In the genomic region with DNA sequence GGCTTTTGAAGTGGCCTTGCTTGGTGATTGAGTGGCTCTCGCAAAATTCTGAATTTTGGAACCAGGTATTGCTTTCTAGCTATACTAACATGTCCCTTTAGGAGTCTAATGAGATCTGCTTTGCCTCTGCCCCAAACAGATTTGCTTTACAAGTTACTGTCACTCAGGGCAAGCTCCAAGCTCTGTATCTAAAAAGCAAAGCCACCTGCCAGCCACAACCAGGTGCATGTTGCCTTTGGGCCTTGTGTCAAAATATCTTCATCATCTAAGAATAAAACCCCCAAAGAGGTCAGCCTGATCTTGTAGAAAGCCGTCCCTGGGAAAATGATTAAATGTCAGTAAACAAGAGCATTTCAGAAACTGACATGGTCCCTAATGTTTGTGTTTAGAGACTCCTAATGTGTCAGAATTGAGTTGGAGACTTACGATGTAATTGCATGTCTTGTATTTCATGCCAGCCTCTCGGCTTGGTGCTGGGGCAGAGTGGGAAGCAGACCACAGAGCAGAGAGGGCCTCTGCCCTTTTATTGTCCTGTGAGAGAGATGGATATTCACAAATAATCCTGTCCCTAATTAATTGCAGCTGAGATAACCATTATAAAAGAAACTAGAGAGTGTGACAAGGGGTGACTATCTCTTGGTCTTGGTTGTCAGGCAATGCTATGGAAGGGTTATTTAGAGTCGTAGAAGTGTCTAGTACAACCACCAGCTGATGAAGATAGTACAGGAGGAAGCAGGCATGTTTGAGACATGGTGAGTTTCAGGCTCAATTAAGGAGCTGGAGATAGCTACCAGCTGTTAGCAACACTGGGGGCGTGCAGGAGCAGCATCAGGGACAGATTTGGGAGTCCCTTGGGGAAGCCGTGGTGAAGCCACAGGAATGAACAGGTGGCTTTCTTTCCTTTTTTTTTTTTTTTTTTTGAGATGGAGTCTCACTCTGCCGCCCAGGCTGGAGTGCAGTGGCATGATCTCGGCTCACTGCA, we compare ENCODE assay signal across 14 cellular contexts.
DNase-seq lines count a peak whose midpoint lies in the region; ATAC-seq and TF ChIP-seq lines count a peak whose summit lies in the region.
"Had no signal": no experiment of that assay in that cellular context is flagged by ENCODE, and none has a peak within 500 bp of the region (broad histone marks: within the 10 kb centered on the region; RNA-seq: fewer than 3 reads in every experiment).

No MANE protein-coding gene starts in this region.

- H3K9me3 ChIP-seq in HAP-1 (peaks cover 2% of the 10 kb centered on the region; the same call in 1 of the 2 replicates), Peyer's patch (no peaks in the 10 kb centered on the region)
- H3K9me3 ChIP-seq: pancreas, upper lobe of left lung had no signal

- H3K27ac ChIP-seq in Peyer's patch: no peak overlapping the region
- H3K27ac ChIP-seq: pancreas had no signal

- TF ChIP-seq CTCF in GM20000 (IDR thresholded peaks at IDR 0.05; ENCODE audit: extremely low read depth, missing control alignments) (no peak), Peyer's patch (IDR thresholded peaks at IDR 0.05) (no peak)

- in situ Hi-C loops in HAP-1 (cut with MboI; ENCODE audit: low sequenced_read_pairs): no loop called here

- DNase-seq in NCI-H1417 (lab: John Stamatoyannopoulos, UW): peak; percentile 4 to 67 (median 56)
- no peak for DNase-seq in NCI-H1417 treated with DMSO at 0.1 percent for 48 hours (lab: John Stamatoyannopoulos, UW)
- peak; percentile 60 for DNase-seq in GM20000 (ENCODE audit: low spot score)
- peak; percentile 85 for DNase-seq in NCI-H524 treated with DMSO at 0.1 percent for 48 hours (lab: John Stamatoyannopoulos, UW)
- DNase-seq in mesenteric fat pad (ENCODE audit: low spot score): peak; percentile 47
- DNase-seq in HAP-1 (ENCODE audit: low spot score in 2 of 2): no peak
- no peak for DNase-seq in Peyer's patch
- DNase-seq: activated gamma-delta T cell treated with Interleukin-2 at 50 U/mL for 16 hours; NCI-H510A treated with DMSO at 0.1 percent for 48 hours; pancreas; stimulated activated CD4-positive, alpha-beta T cell treated with anti-CD3 and anti-CD28 coated beads, Interleukin-4, amount 100 ng/mL, for 4 hours; T1000; upper lobe of left lung had no signal

- H3K4me3 ChIP-seq in HAP-1: no peak overlapping the region
- H3K4me3 ChIP-seq in Peyer's patch: no peak overlapping the region
- H3K4me3 ChIP-seq: pancreas, upper lobe of left lung had no signal

- TF ChIP-seq POLR2A in Peyer's patch (IDR thresholded peaks at IDR 0.05): no peak

- H3K36me3 ChIP-seq in HAP-1 (replicated peaks) (no peaks in the 10 kb centered on the region), Peyer's patch (no peaks in the 10 kb centered on the region)
- H3K36me3 ChIP-seq: pancreas, upper lobe of left lung had no signal

- no peak for ATAC-seq in GM18520 (IDR thresholded peaks at IDR 0.05; ENCODE audit: unreplicated experiment)
- ATAC-seq: pancreas had no signal

- H3K27me3 ChIP-seq in HAP-1 (ENCODE audit: low read depth): no peaks in the 10 kb centered on the region
- H3K27me3 ChIP-seq in Peyer's patch: no peaks in the 10 kb centered on the region
- H3K27me3 ChIP-seq: pancreas, upper lobe of left lung had no signal

- H3K4me1 ChIP-seq in HAP-1 (peaks cover 5% of the 10 kb centered on the region; the same call in 1 of the 2 replicates), Peyer's patch (no peaks in the 10 kb centered on the region)
- H3K4me1 ChIP-seq: pancreas had no signal

Comparison
In these comparisons a context has a peak if more than half of its experiments do, and no peak if none do; other contexts are left out.
1. DNase-seq: peak in NCI-H1417 (3 of 3), GM20000 (single experiment), NCI-H524 treated with DMSO at 0.1 percent for 48 hours (single experiment) and mesenteric fat pad (single experiment); none in NCI-H1417 treated with DMSO at 0.1 percent for 48 hours (single experiment), HAP-1 (0 of 2) and Peyer's patch (0 of 3).